In genomic region chr4:78592104-78592783, GRCh38 we compare ENCODE assay signal across 9 cellular contexts. TPM values are rescaled to one million over a fixed set of nuclear protein-coding genes. Genes with fewer than 3 reads are reported as not detected.
DNase-seq lines count a peak whose midpoint lies in the region; ATAC-seq, FAIRE-seq and TF ChIP-seq lines count a peak whose summit lies in the region.
"Had no signal": no experiment of that assay in that cellular context is flagged by ENCODE, and none has a peak within 500 bp of the region (broad histone marks: within the 10 kb centered on the region; RNA-seq: fewer than 3 reads in every experiment).

No MANE protein-coding gene starts in this region.

- peak; percentile 23; the same call in 1 of the 2 replicates for TF ChIP-seq CTCF in Panc1 (IDR thresholded peaks at IDR 0.05)

- H3K9me3 ChIP-seq in Panc1 (ENCODE audit: control insufficient read depth, insufficient read depth, low read depth, low read length): no peaks in the 10 kb centered on the region

- intact Hi-C loops in Panc1 (cut with micrococcal nuclease; ENCODE audit: unreplicated experiment): no loop called here

- CTCF ChIA-PET in Panc1 (lab: Charles Lee): no interaction called here

- POLR2A ChIA-PET in Panc1 (lab: Charles Lee): no interaction called here

- in situ Hi-C loops in Panc1 (cut with HindIII; ENCODE audit: low pct_unique_long_range_greater_than_20kb, low sequenced_read_pairs): no loop called here

- no peaks in the 10 kb centered on the region for H3K4me1 ChIP-seq in Panc1 (ENCODE audit: control insufficient read depth, insufficient read depth, low read length)

- H3K36me3 ChIP-seq in Panc1 (ENCODE audit: control insufficient read depth, insufficient read depth, low read length): no peaks in the 10 kb centered on the region

- H3K4me3 ChIP-seq in Panc1 (ENCODE audit: low read depth in 2 of 2, low read length in 2 of 2): no peak overlapping the region

- DNase-seq in DMS 273 (lab: John Stamatoyannopoulos, UW; ENCODE audit: unreplicated experiment) (peak; percentile 43), DMS 273 treated with DMSO at 0.1 percent for 48 hours (lab: John Stamatoyannopoulos, UW) (no peak), Panc1 (ENCODE audit: low read depth, low spot score) (no peak), HuH-7.5 (ENCODE audit: low spot score) (no peak), GM19240 (ENCODE audit: insufficient read length, low spot score) (no peak)

- peak; percentile 49 for FAIRE-seq in islet of Langerhans (lab: Jason Lieb, UNC)
- FAIRE-seq: A204.1 had no signal

- ATAC-seq in GM21390 (IDR thresholded peaks at IDR 0.05; ENCODE audit: unreplicated experiment) (peak; percentile 59), Panc1 (no peak), HG03135 (IDR thresholded peaks at IDR 0.05; ENCODE audit: unreplicated experiment) (no peak)

- H3K27ac ChIP-seq in Panc1 (ENCODE audit: low read length): no peak overlapping the region

- no TSS peak for BruUV-seq in Panc1 (replicated peaks; lab: Mats Ljungman, UMichigan)

- H3K27me3 ChIP-seq in Panc1 (ENCODE audit: control insufficient read depth, insufficient read depth, low read length): no peaks in the 10 kb centered on the region

RNA-seq across cellular contexts. Expression of gene ANXA3, which starts 40.7 kb away (rescaled TPM):
- 1.5 TPM for total RNA-seq in Panc1 (2021; ENCODE audit: unreplicated experiment)
- polyA plus RNA-seq in Panc1 (2012; ENCODE audit: insufficient read length): 0.75 TPM
